Comparison of ENCODE assay signal across 11 cellular contexts in genomic region chr9:113215142-113215541, GRCh38. TPM values are rescaled to one million over a fixed set of nuclear protein-coding genes. Genes with fewer than 3 reads are reported as not detected.
A peak's percentile ranks its signal among the peaks of the same experiment; 100 is the strongest.
DNase-seq lines count a peak whose midpoint lies in the region; ATAC-seq and TF ChIP-seq lines count a peak whose summit lies in the region.
"Had no signal": no experiment of that assay in that cellular context is flagged by ENCODE, and none has a peak within 500 bp of the region (broad histone marks: within the 10 kb centered on the region; RNA-seq: fewer than 3 reads in every experiment).

No MANE protein-coding gene starts in this region.

- intact Hi-C loops in A673 (cut with micrococcal nuclease; ENCODE audit: unreplicated experiment): no loop called here
- intact Hi-C loops in head of caudate nucleus (cut with DNase I): no loop called here

- no peak overlapping the region for H3K4me3 Mint-ChIP-seq in T-helper 1 cell treated with Interleukin-12 subunit alpha and Interleukin-12 subunit beta and Interleukin-4 antibody, amounts not matched to agents 30 μg/mL and 1 μg/mL, for 36 hours

- H3K4me1 ChIP-seq in A673 (ENCODE audit: insufficient read depth, low read length, poor library complexity, severe bottlenecking): peaks cover 3% of the 10 kb centered on the region

- no peaks in the 10 kb centered on the region for H3K9me3 Mint-ChIP-seq in T-helper 1 cell treated with Interleukin-12 subunit alpha and Interleukin-12 subunit beta and Interleukin-4 antibody, amounts not matched to agents 30 μg/mL and 1 μg/mL, for 36 hours

- no TSS peak for BruUV-seq in A673 (replicated peaks; lab: Mats Ljungman, UMichigan)

- POLR2A ChIA-PET in A673 (lab: Charles Lee; ENCODE audit: low non-redundant PET): no interaction called here

- H3K4me3 ChIP-seq in A673 (ENCODE audit: low read depth, low read length, poor library complexity, severe bottlenecking) (no peak overlapping the region), fibroblast of the aortic adventitia (ENCODE audit: low read depth, low read length) (no peak overlapping the region)

- no peaks in the 10 kb centered on the region for H3K27me3 Mint-ChIP-seq in T-helper 1 cell treated with Interleukin-12 subunit alpha and Interleukin-12 subunit beta and Interleukin-4 antibody, amounts not matched to agents 30 μg/mL and 1 μg/mL, for 36 hours (ENCODE audit: low read depth)

- TF ChIP-seq CTCF in A673 (conservative IDR thresholded peaks at IDR 0.05; ENCODE audit: low read depth, low read length) (no peak), fibroblast of the aortic adventitia (IDR thresholded peaks at IDR 0.05; ENCODE audit: insufficient read depth, low read length) (no peak)

- no peak for ATAC-seq in HG02678 (IDR thresholded peaks at IDR 0.05; ENCODE audit: unreplicated experiment)
- ATAC-seq: left colon had no signal

- H3K36me3 ChIP-seq in A673 (ENCODE audit: insufficient read depth, low read length, poor library complexity, severe bottlenecking): no peaks in the 10 kb centered on the region

- CTCF ChIA-PET in A673 (lab: Charles Lee): no interaction called here

- DNase-seq in A673 (ENCODE audit: low spot score) (peak; percentile 22), ELR (ENCODE audit: low read depth) (peak; percentile 49), fibroblast of the aortic adventitia (ENCODE audit: low read depth) (peak; percentile 30), GF-D8 (lab: John Stamatoyannopoulos, UW) (no peak), amygdala (lab: John Stamatoyannopoulos, UW) (no peak), head of caudate nucleus (no peak)
- DNase-seq: DMS153, left colon, NCI-H345 had no signal

- H3K27me3 ChIP-seq in A673 (replicated peaks; ENCODE audit: insufficient read depth, low read depth, low read length, poor library complexity): no peaks in the 10 kb centered on the region

- no peaks in the 10 kb centered on the region for H3K9me3 ChIP-seq in A673 (ENCODE audit: low read depth, low read length, poor library complexity, severe bottlenecking)

- no peak overlapping the region for H3K27ac ChIP-seq in A673 (ENCODE audit: low read depth, low read length, poor library complexity, severe bottlenecking)

- peaks cover 21% of the 10 kb centered on the region for H3K36me3 Mint-ChIP-seq in T-helper 1 cell treated with Interleukin-12 subunit alpha and Interleukin-12 subunit beta and Interleukin-4 antibody, amounts not matched to agents 30 μg/mL and 1 μg/mL, for 36 hours (ENCODE audit: low read depth)

- peaks cover 24% of the 10 kb centered on the region for H3K4me1 Mint-ChIP-seq in T-helper 1 cell treated with Interleukin-12 subunit alpha and Interleukin-12 subunit beta and Interleukin-4 antibody, amounts not matched to agents 30 μg/mL and 1 μg/mL, for 36 hours (ENCODE audit: low read depth)

- H3K27ac Mint-ChIP-seq in T-helper 1 cell treated with Interleukin-12 subunit alpha and Interleukin-12 subunit beta and Interleukin-4 antibody, amounts not matched to agents 30 μg/mL and 1 μg/mL, for 36 hours: peak overlapping the region; percentile 12

RNA-seq across cellular contexts. Expression of gene FKBP15, which starts 5.9 kb away (rescaled TPM):
- total RNA-seq in A673 (2021) (22.0 and 23.5 TPM in 2 replicates), fibroblast of the aortic adventitia (ENCODE audit: low replicate concordance) (10.5 and 27.7 TPM in 2 replicates)

RNA-seq across cellular contexts. Expression of gene SLC31A1, which starts 6.2 kb away (rescaled TPM):
- total RNA-seq in A673 (2021) (31.9 and 32.7 TPM in 2 replicates), fibroblast of the aortic adventitia (ENCODE audit: low replicate concordance) (15.2 and 32.9 TPM in 2 replicates)

Comparison
In these comparisons a context has a peak if more than half of its experiments do, and no peak if none do; other contexts are left out.
1. DNase-seq: peak in A673 (single experiment), ELR (single experiment) and fibroblast of the aortic adventitia (single experiment); none in GF-D8 (single experiment), amygdala (0 of 56) and head of caudate nucleus (0 of 42).